In the genomic region with DNA sequence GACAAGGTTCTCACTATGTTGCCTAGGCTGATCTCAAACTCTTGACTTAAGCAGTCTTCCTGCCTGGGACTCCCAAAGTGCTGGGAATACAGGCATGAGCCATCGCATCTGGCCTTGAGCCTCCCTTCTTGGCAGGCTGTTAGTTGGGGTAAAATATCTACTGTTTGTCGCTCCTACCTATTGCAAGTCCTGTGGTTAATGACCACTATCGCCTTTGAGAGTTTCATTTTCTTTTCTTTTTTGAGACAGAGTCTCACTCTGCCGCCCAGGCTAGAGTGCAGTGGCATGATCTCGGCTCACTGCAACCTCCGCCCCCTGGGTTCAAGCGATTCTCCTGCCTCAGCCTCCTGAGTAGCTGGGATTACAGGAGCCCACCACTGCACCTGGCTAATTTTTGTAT, we compare ENCODE assay signal across 8 cellular contexts.
DNase-seq lines count a peak whose midpoint lies in the region; ATAC-seq and TF ChIP-seq lines count a peak whose summit lies in the region.
"Not testable (repeated sequence)": the region's sequence is repeated elsewhere in the genome, so short reads cannot be mapped to it uniquely, and the experiment has no call there.

No MANE protein-coding gene starts in this region.

- not testable (repeated sequence) for H3K9me3 ChIP-seq in CD8-positive, alpha-beta T cell (ENCODE audit: low read length); mucosa of descending colon

- ATAC-seq in CD8-positive, alpha-beta T cell = not testable (repeated sequence)
- peak; percentile 42 for ATAC-seq in GM18873 (IDR thresholded peaks at IDR 0.05; ENCODE audit: low FRiP score, unreplicated experiment)
- ATAC-seq in GM21381 (IDR thresholded peaks at IDR 0.05; ENCODE audit: unreplicated experiment) = peak; percentile 68
- peak; percentile 68 for ATAC-seq in HG02763 (IDR thresholded peaks at IDR 0.05; ENCODE audit: unreplicated experiment)
- ATAC-seq in HG03159 (IDR thresholded peaks at IDR 0.05; ENCODE audit: unreplicated experiment) = peak; percentile 62
- ATAC-seq in mucosa of descending colon = peak; percentile 19

- POLR2A ChIA-PET in CD8-positive, alpha-beta T cell (lab: Charles Lee) = not testable (repeated sequence)

- intact Hi-C loops in CD8-positive, alpha-beta T cell (cut with DNase I, micrococcal nuclease) = loop anchor here in 1 of 2 experiments (5.0 kb wide), 2 partner anchors 181 to 196 kb away; a partner anchor contains a TSS
- intact Hi-C loops in mucosa of descending colon (cut with DNase I, micrococcal nuclease) = not testable (repeated sequence)

- not testable (repeated sequence) for DNase-seq in CD8-positive, alpha-beta T cell; activated naive CD4-positive, alpha-beta T cell treated with anti-CD3 and anti-CD28 coated beads, Interleukin-2, amount 10 ng/mL, durations not matched to agents 7 days and 5 days; mucosa of descending colon
- DNase-seq in NK-92 treated with Interleukin-12 subunit alpha and Interleukin-12 subunit beta, amount 100 ng/mL, for 24 hours (lab: John Stamatoyannopoulos, UW) = peak; percentile 37

- not testable (repeated sequence) for H3K4me1 ChIP-seq in CD8-positive, alpha-beta T cell (ENCODE audit: insufficient read depth, low read length); mucosa of descending colon (ENCODE audit: low read depth)

- not testable (repeated sequence) for H3K27me3 Mint-ChIP-seq in CD8-positive, alpha-beta T cell (ENCODE audit: low read depth); activated naive CD4-positive, alpha-beta T cell treated with anti-CD3 and anti-CD28 coated beads, Interleukin-2, amount 10 ng/mL, durations not matched to agents 7 days and 5 days

- not testable (repeated sequence) for H3K27me3 ChIP-seq in CD8-positive, alpha-beta T cell (ENCODE audit: insufficient read depth, low read length)

- H3K27ac ChIP-seq in CD8-positive, alpha-beta T cell (ENCODE audit: low read depth, low read length) = peak overlapping the region; percentile 34

- CTCF ChIA-PET in CD8-positive, alpha-beta T cell (lab: Charles Lee) = interaction anchor here (0.6 to 1.4 kb wide), 3 partner anchors 12 to 31 kb away, joined by 3 read pairs; no protein-coding TSS in a partner anchor
- CTCF ChIA-PET in activated naive CD4-positive, alpha-beta T cell treated with anti-CD3 and anti-CD28 coated beads, Interleukin-2, amount 10 ng/mL, durations not matched to agents 7 days and 5 days (lab: Charles Lee) = interaction anchor here (1.1 to 1.6 kb wide), 5 partner anchors 9 to 523 kb away, joined by 3 to 5 read pairs (median 4); no protein-coding TSS in a partner anchor

- H3K36me3 Mint-ChIP-seq in CD8-positive, alpha-beta T cell; activated naive CD4-positive, alpha-beta T cell treated with anti-CD3 and anti-CD28 coated beads, Interleukin-2, amount 10 ng/mL, durations not matched to agents 7 days and 5 days: not testable (repeated sequence)

- H3K36me3 ChIP-seq in CD8-positive, alpha-beta T cell (ENCODE audit: insufficient read depth, low read length); mucosa of descending colon (ENCODE audit: low read depth): not testable (repeated sequence)

- not testable (repeated sequence) for TF ChIP-seq CTCF in CD8-positive, alpha-beta T cell (IDR thresholded peaks at IDR 0.05); mucosa of descending colon (IDR thresholded peaks at IDR 0.05)

- peaks cover 20% of the 10 kb centered on the region for H3K4me1 Mint-ChIP-seq in CD8-positive, alpha-beta T cell (ENCODE audit: low read depth)
- H3K4me1 Mint-ChIP-seq in activated naive CD4-positive, alpha-beta T cell treated with anti-CD3 and anti-CD28 coated beads, Interleukin-2, amount 10 ng/mL, durations not matched to agents 7 days and 5 days = peaks cover 31% of the 10 kb centered on the region

- H3K4me3 Mint-ChIP-seq in CD8-positive, alpha-beta T cell; activated naive CD4-positive, alpha-beta T cell treated with anti-CD3 and anti-CD28 coated beads, Interleukin-2, amount 10 ng/mL, durations not matched to agents 7 days and 5 days: not testable (repeated sequence)

- not testable (repeated sequence) for H3K4me3 ChIP-seq in CD8-positive, alpha-beta T cell (ENCODE audit: low read depth, low read length); mucosa of descending colon

- not testable (repeated sequence) for H3K9me3 Mint-ChIP-seq in CD8-positive, alpha-beta T cell; activated naive CD4-positive, alpha-beta T cell treated with anti-CD3 and anti-CD28 coated beads, Interleukin-2, amount 10 ng/mL, durations not matched to agents 7 days and 5 days

- H3K27ac Mint-ChIP-seq in CD8-positive, alpha-beta T cell = peak overlapping the region; percentile 88
- peak overlapping the region; percentile 87 for H3K27ac Mint-ChIP-seq in activated naive CD4-positive, alpha-beta T cell treated with anti-CD3 and anti-CD28 coated beads, Interleukin-2, amount 10 ng/mL, durations not matched to agents 7 days and 5 days
